ENCODE assay signal across 9 cellular contexts in genomic region chr1:155012052-155012546, GRCh38. TPM values are rescaled to one million over a fixed set of nuclear protein-coding genes. Genes with fewer than 3 reads are reported as not detected.
A peak's percentile ranks its signal among the peaks of the same experiment; 100 is the strongest.
DNase-seq lines count a peak whose midpoint lies in the region; ATAC-seq and TF ChIP-seq lines count a peak whose summit lies in the region.
"Had no signal": no experiment of that assay in that cellular context is flagged by ENCODE, and none has a peak within 500 bp of the region (broad histone marks: within the 10 kb centered on the region; RNA-seq: fewer than 3 reads in every experiment).

No MANE protein-coding gene starts in this region.

- no TSS peak for BruUV-seq in IMR-90 (replicated peaks; lab: Mats Ljungman, UMichigan)

- CTCF ChIA-PET in IMR-90 (lab: Yijun Ruan, JAX), result no interaction called here

- peak; percentile 67 for ATAC-seq in IMR-90 (ENCODE audit: low read depth)
- ATAC-seq in omental fat pad (ENCODE audit: low FRiP score), result peak; percentile 74
- no peak for ATAC-seq in GM18873 (IDR thresholded peaks at IDR 0.05; ENCODE audit: low FRiP score, unreplicated experiment)
- ATAC-seq in GM18868 (IDR thresholded peaks at IDR 0.05; ENCODE audit: unreplicated experiment), result no peak

- peak overlapping the region; percentile 46; the same call in 1 of the 2 replicates for H2AK5ac ChIP-seq in IMR-90 (ENCODE audit: low read depth, low read length)

- in situ Hi-C loops in IMR-90 (cut with MboI; ENCODE audit: low sequenced_read_pairs), result no loop called here

- H3K14ac ChIP-seq in IMR-90 (replicated peaks; ENCODE audit: low read depth, low read length), result no peak overlapping the region

- H2AK9ac ChIP-seq in IMR-90 (replicated peaks; ENCODE audit: low read depth, low read length, poor library complexity), result no peak overlapping the region

- peaks cover 0 to 28% of the 10 kb centered on the region in 2 experiments; a peak in 2 of 4 replicates for H3K79me1 ChIP-seq in IMR-90 (ENCODE audit: low read depth in 1 of 2, low read length in 2 of 2)

- H3K9ac ChIP-seq in IMR-90 (ENCODE audit: low read depth, low read length), result no peak overlapping the region

- H3K23ac ChIP-seq in IMR-90 (ENCODE audit: low read depth, low read length), result no peak overlapping the region

- H2BK15ac ChIP-seq in IMR-90 (ENCODE audit: low read depth, low read length), result no peak overlapping the region

- WGBS in IMR-90 (ENCODE audit: extremely low coverage in 2 of 2, insufficient read length in 1 of 2), 2 experiments, result no CpG with 5 or more reads among the region's 9 CpGs

- H4K8ac ChIP-seq in IMR-90 (ENCODE audit: low read depth in 2 of 2, low read length in 2 of 2), result no peak overlapping the region

- H3K4me1 ChIP-seq in IMR-90 (ENCODE audit: control insufficient read depth, insufficient read depth, low read length), result peaks cover 5% of the 10 kb centered on the region; the same call in 1 of the 2 replicates

- H3K27me3 ChIP-seq in IMR-90 (ENCODE audit: control insufficient read depth, insufficient read depth, low read length), result no peaks in the 10 kb centered on the region
- H3K27me3 ChIP-seq in WERI-Rb-1 (ENCODE audit: insufficient read depth, low read depth, severe bottlenecking), result no peaks in the 10 kb centered on the region

- intact Hi-C loops in IMR-90 (cut with micrococcal nuclease), result no loop called here

- POLR2A ChIA-PET in IMR-90 (lab: Charles Lee; ENCODE audit: unreplicated experiment), result no interaction called here

- H4K20me1 ChIP-seq in IMR-90 (ENCODE audit: insufficient read depth, low read length), result peaks cover 19% of the 10 kb centered on the region

- peak; percentile 54 for DNase-seq in AG10803 (ENCODE audit: low read depth)
- DNase-seq in IMR-90, result no peak
- DNase-seq in WERI-Rb-1, result peak; percentile 100
- peak; percentile 67 for DNase-seq in fibroblast of the aortic adventitia (ENCODE audit: low read depth)
- peak; percentile 63 for DNase-seq in omental fat pad (ENCODE audit: low spot score)
- DNase-seq in germinal center (ENCODE audit: low spot score), result no peak
- DNase-seq: activated naive CD8-positive, alpha-beta T cell treated with anti-CD3 and anti-CD28 coated beads, Interleukin-2, amount 10 ng/mL, durations not matched to agents 7 days and 5 days had no signal

- H3K9me3 ChIP-seq in IMR-90 (ENCODE audit: control insufficient read depth, insufficient read depth, low read length), result no peaks in the 10 kb centered on the region
- no peaks in the 10 kb centered on the region for H3K9me3 ChIP-seq in WERI-Rb-1 (ENCODE audit: severe bottlenecking)

- no peak overlapping the region for H3K56ac ChIP-seq in IMR-90 (ENCODE audit: extremely low read depth, insufficient read depth, low read length)

- dilution Hi-C loops in IMR-90 (cut with HindIII; ENCODE audit: low sequenced_read_pairs, unreplicated experiment), result no loop called here

- H2AFZ ChIP-seq in IMR-90 (replicated peaks; ENCODE audit: low read length, poor library complexity), result no peak overlapping the region

- no peak overlapping the region for H2BK20ac ChIP-seq in IMR-90 (ENCODE audit: low read depth, low read length)

- H3K4me3 ChIP-seq in AG10803 (ENCODE audit: low read length) (no peak overlapping the region), IMR-90 (ENCODE audit: insufficient read depth, low read depth, low read length) (no peak overlapping the region), WERI-Rb-1 (ENCODE audit: low read depth, low read length) (peak overlapping the region; percentile 16; the same call in 1 of the 2 replicates), fibroblast of the aortic adventitia (ENCODE audit: low read depth, low read length) (no peak overlapping the region)

- H2BK5ac ChIP-seq in IMR-90 (ENCODE audit: low read depth, low read length, poor library complexity, severe bottlenecking), result no peak overlapping the region

- no peak for TF ChIP-seq POLR2A in IMR-90 (IDR thresholded peaks at IDR 0.05; ENCODE audit: low read depth, low read length)

- H3K27ac ChIP-seq in IMR-90 (ENCODE audit: insufficient read depth, low read length), result no peak overlapping the region
- H3K27ac ChIP-seq in WERI-Rb-1, result peak overlapping the region; percentile 86

- no peak overlapping the region for H3K4me2 ChIP-seq in IMR-90 (ENCODE audit: low read depth, low read length)

- no peak overlapping the region for H3K4ac ChIP-seq in IMR-90 (ENCODE audit: low read depth, low read length)

- H3K9me1 ChIP-seq in IMR-90 (ENCODE audit: insufficient read depth, low read length), result no peaks in the 10 kb centered on the region; the same call in 1 of the 2 replicates

- no peak overlapping the region for H4K91ac ChIP-seq in IMR-90 (ENCODE audit: insufficient read depth, low read depth, low read length)

- TF ChIP-seq CTCF in AG10803 (conservative IDR thresholded peaks at IDR 0.05; ENCODE audit: low read length) (no peak), IMR-90 (conservative IDR thresholded peaks at IDR 0.05; ENCODE audit: low read depth, low read length) (no peak), WERI-Rb-1 (IDR thresholded peaks at IDR 0.05; ENCODE audit: low read depth, low read length) (no peak), fibroblast of the aortic adventitia (IDR thresholded peaks at IDR 0.05; ENCODE audit: insufficient read depth, low read length) (no peak), omental fat pad (IDR thresholded peaks at IDR 0.05) (no peak)

- TF ChIP-seq RAD21 in IMR-90 (IDR thresholded peaks at IDR 0.05; ENCODE audit: low read length), result no peak

- H3K18ac ChIP-seq in IMR-90 (ENCODE audit: low read depth, low read length), result no peak overlapping the region

- H3K36me3 ChIP-seq in IMR-90 (ENCODE audit: control insufficient read depth, insufficient read depth, low read length), result peaks cover 24% of the 10 kb centered on the region
- peaks cover 36% of the 10 kb centered on the region for H3K36me3 ChIP-seq in WERI-Rb-1

- H2BK120ac ChIP-seq in IMR-90 (ENCODE audit: low read depth, low read length), result no peak overlapping the region

- no peak overlapping the region for H4K5ac ChIP-seq in IMR-90 (ENCODE audit: low read depth, low read length)

TF ChIP-seq in IMR-90, 13 proteins besides CTCF, POLR2A, EP300 and RAD21 (continues in another document):
- TF ChIP-seq RCOR1 (IDR thresholded peaks at IDR 0.05; ENCODE audit: insufficient replicate concordance, low read length) (no peak), FOS (IDR thresholded peaks at IDR 0.05; ENCODE audit: low read depth, low read length) (no peak), MAFK (IDR thresholded peaks at IDR 0.05; ENCODE audit: low read depth, low read length) (no peak), NFE2L2 (IDR thresholded peaks at IDR 0.05; ENCODE audit: low read depth, low read length) (no peak), SMC3 (IDR thresholded peaks at IDR 0.05; ENCODE audit: low read depth, low read length) (no peak), MXI1 (IDR thresholded peaks at IDR 0.05; ENCODE audit: borderline replicate concordance, low read depth, low read length) (no peak), BHLHE40 (IDR thresholded peaks at IDR 0.05; ENCODE audit: low read depth, low read length) (no peak), ELK1 (IDR thresholded peaks at IDR 0.05; ENCODE audit: borderline replicate concordance, low read depth, low read length) (no peak), MAZ (IDR thresholded peaks at IDR 0.05; ENCODE audit: borderline replicate concordance, low read depth, low read length) (no peak), CEBPB (IDR thresholded peaks at IDR 0.05; ENCODE audit: low read depth, low read length) (0 out of 2 replicates have a peak, but pooled peaks have one; percentile 4), CHD1 (IDR thresholded peaks at IDR 0.05; ENCODE audit: low read depth, low read length) (no peak)

RNA-seq across cellular contexts. Expression of gene ZBTB7B, which starts 9.5 kb away (rescaled TPM):
- total RNA-seq in IMR-90 (2012; rRNA removed), result 7.2 and 7.7 TPM in 2 replicates
- 17.4 and 22.4 TPM in 2 replicates for polyA plus RNA-seq in IMR-90 (2012; rRNA removed)
- 12.4 and 18.5 TPM in 2 replicates for polyA plus RNA-seq in IMR-90 (2012; cell fraction: cytosol; rRNA removed)
- 50.2 and 97.9 TPM in 2 replicates for polyA plus RNA-seq in IMR-90 (2012; cell fraction: nucleus; rRNA removed; ENCODE audit: low replicate concordance)
- 14.0 and 15.4 TPM in 2 replicates for total RNA-seq in fibroblast of the aortic adventitia (ENCODE audit: low replicate concordance)
- total RNA-seq in omental fat pad, result 10 to 100 TPM; 38.6 to 66.4 (median 49.2) TPM

RNA-seq across cellular contexts. Expression of gene LENEP, which starts 18.7 kb away (rescaled TPM):
- total RNA-seq in IMR-90 (2012; rRNA removed) (not detected in 2 replicates), fibroblast of the aortic adventitia (ENCODE audit: low replicate concordance) (not detected in 2 replicates), omental fat pad (not detected)
- polyA plus RNA-seq in IMR-90 (2012; rRNA removed), result not detected in 2 replicates
- polyA plus RNA-seq in IMR-90 (2012; cell fraction: cytosol; rRNA removed), result not detected in 2 replicates
- polyA plus RNA-seq in IMR-90 (2012; cell fraction: nucleus; rRNA removed; ENCODE audit: low replicate concordance), result not detected in 2 replicates

RNA-seq across cellular contexts. Expression of gene DCST2, which starts 21.5 kb away (rescaled TPM):
- total RNA-seq in IMR-90 (2012; rRNA removed), result not detected in 2 replicates
- 0.14 and 0.30 TPM in 2 replicates for polyA plus RNA-seq in IMR-90 (2012; rRNA removed)
- polyA plus RNA-seq in IMR-90 (2012; cell fraction: cytosol; rRNA removed), result 0.04 and 0.19 TPM in 2 replicates
- 2.9 TPM in 2 replicates for polyA plus RNA-seq in IMR-90 (2012; cell fraction: nucleus; rRNA removed; ENCODE audit: low replicate concordance)
- 0.09 TPM in 1 of 2 replicates, not detected in the other for total RNA-seq in fibroblast of the aortic adventitia (ENCODE audit: low replicate concordance)
- under 1 TPM in 3 of 4 donors, not detected in 1; 0.36 to 0.79 (median 0.38) TPM for total RNA-seq in omental fat pad

RNA-seq across cellular contexts. Expression of gene DCST1, which starts 21.5 kb away (rescaled TPM):
- not detected in 2 replicates for total RNA-seq in IMR-90 (2012; rRNA removed)
- polyA plus RNA-seq in IMR-90 (2012; rRNA removed), result not detected in 2 replicates
- polyA plus RNA-seq in IMR-90 (2012; cell fraction: cytosol; rRNA removed), result not detected in 2 replicates
- polyA plus RNA-seq in IMR-90 (2012; cell fraction: nucleus; rRNA removed; ENCODE audit: low replicate concordance), result 0.03 TPM in 1 of 2 replicates, not detected in the other
- not detected in 2 replicates for total RNA-seq in fibroblast of the aortic adventitia (ENCODE audit: low replicate concordance)
- total RNA-seq in omental fat pad, result not detected
- total RNA-seq: activated naive CD8-positive, alpha-beta T cell treated with anti-CD3 and anti-CD28 coated beads, Interleukin-2, amount 10 ng/mL, durations not matched to agents 7 days and 5 days had no signal

RNA-seq across cellular contexts. Expression of gene FLAD1, which starts 29.0 kb away (rescaled TPM):
- total RNA-seq in IMR-90 (2012; rRNA removed), result 19.7 and 26.3 TPM in 2 replicates
- polyA plus RNA-seq in IMR-90 (2012; rRNA removed), result 37.3 and 39.9 TPM in 2 replicates
- polyA plus RNA-seq in IMR-90 (2012; cell fraction: cytosol; rRNA removed), result 25.2 and 28.5 TPM in 2 replicates
- polyA plus RNA-seq in IMR-90 (2012; cell fraction: nucleus; rRNA removed; ENCODE audit: low replicate concordance), result 46.1 and 80.6 TPM in 2 replicates
- 5.2 and 17.7 TPM in 2 replicates for total RNA-seq in fibroblast of the aortic adventitia (ENCODE audit: low replicate concordance)
- total RNA-seq in omental fat pad, result 10 to 100 TPM; 26.8 to 43.8 (median 30.9) TPM

Comparison
In these comparisons a context has a peak if more than half of its experiments do, and no peak if none do; other contexts are left out.
1. DNase-seq: peak in AG10803 (single experiment), WERI-Rb-1 (single experiment), fibroblast of the aortic adventitia (single experiment) and omental fat pad (single experiment); none in IMR-90 (single experiment) and germinal center (single experiment).
2. ATAC-seq: peak in IMR-90 (single experiment) and omental fat pad (single experiment); none in GM18873 (single experiment) and GM18868 (single experiment).